ENCODE assay signal across 9 cellular contexts in genomic region chr13:76993021-76993420, GRCh38. TPM values are rescaled to one million over a fixed set of nuclear protein-coding genes. Genes with fewer than 3 reads are reported as not detected.
DNase-seq lines count a peak whose midpoint lies in the region; ATAC-seq, FAIRE-seq and TF ChIP-seq lines count a peak whose summit lies in the region.
"Had no signal": no experiment of that assay in that cellular context is flagged by ENCODE, and none has a peak within 500 bp of the region (broad histone marks: within the 10 kb centered on the region; RNA-seq: fewer than 3 reads in every experiment).

No MANE protein-coding gene starts in this region.

- peaks cover 12% of the 10 kb centered on the region for H3K36me3 Mint-ChIP-seq in CD4-positive, CD25-positive, alpha-beta regulatory T cell
- peaks cover 6% of the 10 kb centered on the region for H3K36me3 Mint-ChIP-seq in neural crest cell (ENCODE audit: low read depth)

- H4K20me1 ChIP-seq in OCI-LY7 (ENCODE audit: insufficient read depth, low read length) (no peaks in the 10 kb centered on the region), H1 (replicated peaks in 1 of 2; ENCODE audit: control insufficient read depth in 1 of 2, insufficient read depth in 2 of 2, low read length in 2 of 2) (no peaks in the 10 kb centered on the region)

- no peak overlapping the region for H4K8ac ChIP-seq in H1 (ENCODE audit: extremely low read depth, insufficient read depth, low read length)

- H2AFZ ChIP-seq in OCI-LY7 (ENCODE audit: low read length) (peak overlapping the region; percentile 99; the same call in 1 of the 2 replicates), H1 (ENCODE audit: low read length) (no peak overlapping the region)

- H2BK12ac ChIP-seq in H1 (ENCODE audit: low read depth, low read length) = no peak overlapping the region

- BruUV-seq in OCI-LY7 (replicated peaks; lab: Mats Ljungman, UMichigan) = no TSS peak

- no peak overlapping the region for H4K5ac ChIP-seq in H1 (ENCODE audit: insufficient read length, low read depth, low read length)

- intact Hi-C loops in OCI-LY7 (cut with micrococcal nuclease; ENCODE audit: unreplicated experiment) = loop anchor here (5.0 kb wide), 1 partner anchor 514 kb away; no protein-coding TSS in a partner anchor

- no peak for DNase-seq in CD4-positive, CD25-positive, alpha-beta regulatory T cell
- DNase-seq in OCI-LY7 (ENCODE audit: low spot score) (no peak), H1 (ENCODE audit: low read depth in 1 of 2, low spot score in 2 of 2) (no peak), neural crest cell (ENCODE audit: low read depth, low spot score) (no peak), NCI-H2029 (lab: John Stamatoyannopoulos, UW) (no peak), NCI-H2107 (lab: John Stamatoyannopoulos, UW) (no peak), DMS53 (lab: John Stamatoyannopoulos, UW) (no peak)

- POLR2A ChIA-PET in OCI-LY7 (lab: Charles Lee) (interaction anchor here (0.7 to 3.8 kb wide), 9 partner anchors 9 to 1450 kb away, joined by 3 to 28 read pairs (median 3); partner anchors contain the start of gene FBXL3), H1 (lab: Charles Lee; ENCODE audit: partially characterized antibody) (interaction anchor here (0.7 to 2.0 kb wide), 5 partner anchors 8 to 54 kb away, joined by 3 to 8 read pairs (median 3); partner anchors contain the start of gene FBXL3)

- H3K56ac ChIP-seq in H1 (replicated peaks; ENCODE audit: insufficient read length, low read depth, low read length) = no peak overlapping the region

- H3K27ac ChIP-seq in CD4-positive, CD25-positive, alpha-beta regulatory T cell (ENCODE audit: insufficient read depth, low read length, poor library complexity, severe bottlenecking) = peak overlapping the region; percentile 99
- H3K27ac ChIP-seq in OCI-LY7 (ENCODE audit: low read depth, low read length, poor library complexity, severe bottlenecking) = no peak overlapping the region
- H3K27ac ChIP-seq in H1 (ENCODE audit: low read depth, low read length) = no peak overlapping the region

- H3K9me2 ChIP-seq in OCI-LY7 (ENCODE audit: insufficient read depth, low read length) = no peaks in the 10 kb centered on the region

- H3K27me3 ChIP-seq in CD4-positive, CD25-positive, alpha-beta regulatory T cell (ENCODE audit: control insufficient read depth, insufficient read depth, low read length) = no peaks in the 10 kb centered on the region
- no peaks in the 10 kb centered on the region; a peak in 1 of 7 replicates for H3K27me3 ChIP-seq in H1 (replicated peaks in 1 of 4; ENCODE audit: control insufficient read depth in 3 of 4, extremely low read depth in 1 of 4, insufficient read depth in 3 of 4, low read length in 3 of 4)

- H3K27ac Mint-ChIP-seq in CD4-positive, CD25-positive, alpha-beta regulatory T cell = peak overlapping the region; percentile 98 to 100 (median 99)
- H3K27ac Mint-ChIP-seq in neural crest cell (ENCODE audit: unreplicated experiment) = no peak overlapping the region

- TF ChIP-seq EP300 in H1 (IDR thresholded peaks at IDR 0.05; ENCODE audit: borderline replicate concordance in 1 of 2, low read depth in 2 of 2, low read length in 2 of 2) = no peak

- no peaks in the 10 kb centered on the region for H3K9me3 Mint-ChIP-seq in CD4-positive, CD25-positive, alpha-beta regulatory T cell
- H3K9me3 Mint-ChIP-seq in neural crest cell = no peaks in the 10 kb centered on the region

- no peaks in the 10 kb centered on the region for H3K9me3 ChIP-seq in CD4-positive, CD25-positive, alpha-beta regulatory T cell (ENCODE audit: control insufficient read depth in 2 of 2, low read length in 2 of 2)
- H3K9me3 ChIP-seq in OCI-LY7 (ENCODE audit: low read length) = no peaks in the 10 kb centered on the region
- no peaks in the 10 kb centered on the region for H3K9me3 ChIP-seq in H1 (ENCODE audit: insufficient read depth in 2 of 2, low read depth in 1 of 2, low read length in 1 of 2)

- H3K4me1 Mint-ChIP-seq in CD4-positive, CD25-positive, alpha-beta regulatory T cell = peaks cover 9 to 63% (median 38%) of the 10 kb centered on the region in 4 donors
- H3K4me1 Mint-ChIP-seq in neural crest cell = peaks cover 30% of the 10 kb centered on the region

- H3K14ac ChIP-seq in H1 (ENCODE audit: insufficient read length) = no peak overlapping the region

- no peak overlapping the region for H3K4ac ChIP-seq in H1 (replicated peaks; ENCODE audit: insufficient read length, low read depth, low read length)

- no peak for FAIRE-seq in H1 (lab: Jason Lieb, UNC)
- FAIRE-seq: islet of Langerhans had no signal

- WGBS in H1 (ENCODE audit: extremely low coverage in 1 of 2, insufficient coverage in 1 of 2, insufficient read length in 1 of 2, insufficient replicate concordance in 2 of 2, low coverage in 1 of 2, low lambda C conversion rate in 2 of 2, missing lambda C conversion rate in 1 of 2), 2 experiments = 88% methylated on average over 3 of the region's 3 CpGs; no CpG with 5 or more reads in 1 of the 2 experiments

- H3K18ac ChIP-seq in H1 (ENCODE audit: extremely low read depth, low read length) = no peak overlapping the region

- H3K4me1 ChIP-seq in CD4-positive, CD25-positive, alpha-beta regulatory T cell (ENCODE audit: control insufficient read depth, insufficient read depth, low read length, poor library complexity, severe bottlenecking) = peaks cover 28% of the 10 kb centered on the region
- peaks cover 10% of the 10 kb centered on the region for H3K4me1 ChIP-seq in OCI-LY7 (ENCODE audit: insufficient read depth, low read length, poor library complexity, severe bottlenecking)
- H3K4me1 ChIP-seq in H1 (replicated peaks in 1 of 4; ENCODE audit: control insufficient read depth in 3 of 4, insufficient read depth in 4 of 4, low read length in 3 of 4) = peaks cover 0 to 8% (median 4%) of the 10 kb centered on the region in 4 experiments; a peak in 4 of 7 replicates

- H2BK20ac ChIP-seq in H1 (ENCODE audit: low read length) = no peak overlapping the region

- peak overlapping the region; percentile 90 to 98 (median 95) for H3K4me3 Mint-ChIP-seq in CD4-positive, CD25-positive, alpha-beta regulatory T cell
- peak overlapping the region; percentile 97 for H3K4me3 Mint-ChIP-seq in neural crest cell

- H3K4me3 ChIP-seq in CD4-positive, CD25-positive, alpha-beta regulatory T cell (ENCODE audit: low read depth, low read length) = peak overlapping the region; percentile 99
- peak overlapping the region; percentile 79 for H3K4me3 ChIP-seq in OCI-LY7 (ENCODE audit: low read depth, low read length, poor library complexity, severe bottlenecking)
- peak overlapping the region; percentile 66 to 87 (median 82) for H3K4me3 ChIP-seq in H1 (ENCODE audit: extremely low read depth in 1 of 4, insufficient read depth in 2 of 4, low read depth in 3 of 4, low read length in 4 of 4)

- H2BK5ac ChIP-seq in H1 (ENCODE audit: low read depth, low read length) = no peak overlapping the region

- no peaks in the 10 kb centered on the region for H3K79me2 ChIP-seq in OCI-LY7 (ENCODE audit: insufficient read depth, low read depth, low read length)
- H3K79me2 ChIP-seq in H1 (ENCODE audit: control insufficient read depth in 1 of 2, insufficient read depth in 2 of 2, low read length in 2 of 2) = peaks cover 0 to 3% of the 10 kb centered on the region in 2 experiments; a peak in 1 of 4 replicates

- TF ChIP-seq CTCF in OCI-LY7 (conservative IDR thresholded peaks at IDR 0.05; ENCODE audit: low read length) (no peak), H1 (IDR thresholded peaks at IDR 0.05; ENCODE audit: control extremely low read depth in 1 of 3, insufficient read depth in 1 of 3, low read depth in 1 of 3, low read length in 3 of 3) (no peak), neural crest cell (conservative IDR thresholded peaks at IDR 0.05) (no peak)

- no peak overlapping the region for H4K91ac ChIP-seq in H1 (replicated peaks; ENCODE audit: insufficient read length, low read length)

- ATAC-seq in CD4-positive, CD25-positive, alpha-beta regulatory T cell (ENCODE audit: low read depth in 2 of 2) = no peak
- no peak for ATAC-seq in HG02588 (IDR thresholded peaks at IDR 0.05; ENCODE audit: unreplicated experiment)

- peaks cover 8% of the 10 kb centered on the region for H3K23me2 ChIP-seq in H1 (ENCODE audit: low read depth, low read length)

- no peak for TF ChIP-seq POLR2A in H1 (IDR thresholded peaks at IDR 0.05; ENCODE audit: control extremely low read depth in 1 of 2, low read depth in 2 of 2, low read length in 2 of 2)

- no peak overlapping the region for H2AK5ac ChIP-seq in H1 (ENCODE audit: low read depth, low read length)

- no peak overlapping the region for H2BK15ac ChIP-seq in H1 (ENCODE audit: low read length)

- H3K36me3 ChIP-seq in CD4-positive, CD25-positive, alpha-beta regulatory T cell (ENCODE audit: control insufficient read depth, insufficient read depth, low read length) = peaks cover 14% of the 10 kb centered on the region
- peaks cover 18% of the 10 kb centered on the region for H3K36me3 ChIP-seq in OCI-LY7 (ENCODE audit: insufficient read depth, low read length)
- peaks cover 0 to 3% (median 0%) of the 10 kb centered on the region in 4 experiments; a peak in 2 of 8 replicates for H3K36me3 ChIP-seq in H1 (ENCODE audit: control insufficient read depth in 2 of 4, insufficient read depth in 4 of 4, low read length in 3 of 4)

- peak overlapping the region in 3 of 4 experiments; percentile 13 to 88 (median 85); a peak in 5 of 7 replicates for H3K9ac ChIP-seq in H1 (replicated peaks in 1 of 4; ENCODE audit: extremely low read depth in 1 of 4, low read depth in 3 of 4, low read length in 3 of 4)

- H2BK120ac ChIP-seq in H1 (replicated peaks; ENCODE audit: low read depth, low read length) = no peak overlapping the region

- H3K79me1 ChIP-seq in H1 (ENCODE audit: low read depth, low read length) = no peaks in the 10 kb centered on the region

- no peaks in the 10 kb centered on the region for H3K27me3 Mint-ChIP-seq in CD4-positive, CD25-positive, alpha-beta regulatory T cell
- no peaks in the 10 kb centered on the region for H3K27me3 Mint-ChIP-seq in neural crest cell (ENCODE audit: low read depth)

- H3K23ac ChIP-seq in H1 (ENCODE audit: insufficient read length) = no peak overlapping the region

- CTCF ChIA-PET in OCI-LY7 (lab: Charles Lee; ENCODE audit: unreplicated experiment) (interaction anchor here (1.4 kb wide), 1 partner anchor 9 kb away, joined by 4 read pairs; no protein-coding TSS in a partner anchor), H1 (lab: Charles Lee; ENCODE audit: partially characterized antibody) (interaction anchor here (0.9 to 3.9 kb wide), 6 partner anchors 10 to 441 kb away, joined by 3 to 26 read pairs (median 3); no protein-coding TSS in a partner anchor)

- no peak for TF ChIP-seq RAD21 in H1 (IDR thresholded peaks at IDR 0.05 in 1 of 2, conservative IDR thresholded peaks at IDR 0.05 in 1 of 2; ENCODE audit: low read depth in 2 of 2, low read length in 2 of 2)

- H3K4me2 ChIP-seq in OCI-LY7 (ENCODE audit: low read length) = peak overlapping the region; percentile 78
- peak overlapping the region; percentile 85 to 89 for H3K4me2 ChIP-seq in H1 (ENCODE audit: insufficient read depth in 1 of 2, low read depth in 2 of 2, low read length in 2 of 2)

RNA-seq across cellular contexts. Expression of gene CLN5, which starts 1.1 kb away (rescaled TPM):
- total RNA-seq in CD4-positive, CD25-positive, alpha-beta regulatory T cell = 27.3 TPM
- polyA plus RNA-seq in CD4-positive, CD25-positive, alpha-beta regulatory T cell = 10 to 100 TPM; 36.9 to 45.5 (median 41.0) TPM
- total RNA-seq in OCI-LY7 (2014; rRNA removed; shearing (Covaris generic)) = 10.1 and 11.7 TPM in 2 replicates
- 12.7 and 13.2 TPM in 2 replicates for total RNA-seq in OCI-LY7 (2022)
- total RNA-seq in H1 (2021; fragmentation: NEBNext Ultra II Directional; extraction: Animal tissue kit (Norgen Biotek cat#: 25700)) = 6.5 and 10.1 TPM in 2 replicates
- 5.2 and 5.3 TPM in 2 replicates for polyA plus RNA-seq in H1 (2011; rRNA removed)
- polyA plus RNA-seq in H1 (2011; cell fraction: cytosol; rRNA removed) = 7.2 TPM
- polyA plus RNA-seq in H1 (2011; cell fraction: nucleus; rRNA removed) = 10.0 TPM
- 4.5 to 7.6 TPM (median 5.2 TPM) in 4 replicates for polyA plus RNA-seq in H1 (2012, experiment 1 of 2)
- polyA plus RNA-seq in H1 (2012, experiment 2 of 2) = 0.87 TPM
- 8.7 TPM for polyA plus RNA-seq in H1 (2013, experiment 1 of 2)
- 8.7 TPM for polyA plus RNA-seq in H1 (2013, experiment 2 of 2)
- polyA minus RNA-seq in H1 (2011; rRNA and poly(A)+ RNA removed) = 5.0 and 6.1 TPM in 2 replicates
- 3.7 TPM for polyA minus RNA-seq in H1 (2011; cell fraction: cytosol; rRNA and poly(A)+ RNA removed)
- polyA minus RNA-seq in H1 (2011; cell fraction: nucleus; rRNA and poly(A)+ RNA removed) = 18.9 TPM
- 17.3 and 17.5 TPM in 2 replicates for total RNA-seq in neural crest cell

RNA-seq across cellular contexts. Expression of gene FBXL3, which starts 33.9 kb away (rescaled TPM):
- total RNA-seq in CD4-positive, CD25-positive, alpha-beta regulatory T cell = 89.0 TPM
- 10 to 100 TPM; 36.7 to 63.3 (median 48.5) TPM for polyA plus RNA-seq in CD4-positive, CD25-positive, alpha-beta regulatory T cell
- 21.6 and 23.4 TPM in 2 replicates for total RNA-seq in OCI-LY7 (2014; rRNA removed; shearing (Covaris generic))
- total RNA-seq in OCI-LY7 (2022) (24.7 and 25.1 TPM in 2 replicates), neural crest cell (21.7 and 25.1 TPM in 2 replicates)
- total RNA-seq in H1 (2021; fragmentation: NEBNext Ultra II Directional; extraction: Animal tissue kit (Norgen Biotek cat#: 25700)) = 14.9 and 15.5 TPM in 2 replicates
- polyA plus RNA-seq in H1 (2011; rRNA removed) = 4.2 and 4.9 TPM in 2 replicates
- 5.4 TPM for polyA plus RNA-seq in H1 (2011; cell fraction: cytosol; rRNA removed)
- 4.9 TPM for polyA plus RNA-seq in H1 (2011; cell fraction: nucleus; rRNA removed)
- 4.0 to 8.0 TPM (median 6.3 TPM) in 4 replicates for polyA plus RNA-seq in H1 (2012, experiment 1 of 2)
- polyA plus RNA-seq in H1 (2012, experiment 2 of 2) = 0.59 TPM
- polyA plus RNA-seq in H1 (2013, experiment 1 of 2) = 6.9 TPM
- polyA plus RNA-seq in H1 (2013, experiment 2 of 2) = 6.6 TPM
- 11.5 and 15.0 TPM in 2 replicates for polyA minus RNA-seq in H1 (2011; rRNA and poly(A)+ RNA removed)
- 9.3 TPM for polyA minus RNA-seq in H1 (2011; cell fraction: cytosol; rRNA and poly(A)+ RNA removed)
- polyA minus RNA-seq in H1 (2011; cell fraction: nucleus; rRNA and poly(A)+ RNA removed) = 19.3 TPM

RNA-seq across cellular contexts. Expression of gene ACOD1, which starts 44.7 kb away (rescaled TPM):
- total RNA-seq in CD4-positive, CD25-positive, alpha-beta regulatory T cell = not detected
- polyA plus RNA-seq in CD4-positive, CD25-positive, alpha-beta regulatory T cell = not detected
- not detected in 2 replicates for total RNA-seq in OCI-LY7 (2014; rRNA removed; shearing (Covaris generic))
- total RNA-seq in OCI-LY7 (2022) = not detected in 2 replicates
- total RNA-seq in H1 (2021; fragmentation: NEBNext Ultra II Directional; extraction: Animal tissue kit (Norgen Biotek cat#: 25700)) = not detected in 2 replicates
- polyA plus RNA-seq in H1 (2011; rRNA removed) = not detected in 2 replicates
- polyA plus RNA-seq in H1 (2011; cell fraction: cytosol; rRNA removed) = not detected
- polyA plus RNA-seq in H1 (2011; cell fraction: nucleus; rRNA removed) = not detected
- polyA plus RNA-seq in H1 (2012, experiment 1 of 2) = not detected in 4 replicates
- not detected for polyA plus RNA-seq in H1 (2012, experiment 2 of 2)
- not detected for polyA plus RNA-seq in H1 (2013, experiment 1 of 2)
- polyA plus RNA-seq in H1 (2013, experiment 2 of 2) = not detected
- polyA minus RNA-seq in H1 (2011; rRNA and poly(A)+ RNA removed) = not detected in 2 replicates
- not detected for polyA minus RNA-seq in H1 (2011; cell fraction: cytosol; rRNA and poly(A)+ RNA removed)
- polyA minus RNA-seq in H1 (2011; cell fraction: nucleus; rRNA and poly(A)+ RNA removed) = not detected
- total RNA-seq in neural crest cell = not detected in 2 replicates
